In the genomic region with DNA sequence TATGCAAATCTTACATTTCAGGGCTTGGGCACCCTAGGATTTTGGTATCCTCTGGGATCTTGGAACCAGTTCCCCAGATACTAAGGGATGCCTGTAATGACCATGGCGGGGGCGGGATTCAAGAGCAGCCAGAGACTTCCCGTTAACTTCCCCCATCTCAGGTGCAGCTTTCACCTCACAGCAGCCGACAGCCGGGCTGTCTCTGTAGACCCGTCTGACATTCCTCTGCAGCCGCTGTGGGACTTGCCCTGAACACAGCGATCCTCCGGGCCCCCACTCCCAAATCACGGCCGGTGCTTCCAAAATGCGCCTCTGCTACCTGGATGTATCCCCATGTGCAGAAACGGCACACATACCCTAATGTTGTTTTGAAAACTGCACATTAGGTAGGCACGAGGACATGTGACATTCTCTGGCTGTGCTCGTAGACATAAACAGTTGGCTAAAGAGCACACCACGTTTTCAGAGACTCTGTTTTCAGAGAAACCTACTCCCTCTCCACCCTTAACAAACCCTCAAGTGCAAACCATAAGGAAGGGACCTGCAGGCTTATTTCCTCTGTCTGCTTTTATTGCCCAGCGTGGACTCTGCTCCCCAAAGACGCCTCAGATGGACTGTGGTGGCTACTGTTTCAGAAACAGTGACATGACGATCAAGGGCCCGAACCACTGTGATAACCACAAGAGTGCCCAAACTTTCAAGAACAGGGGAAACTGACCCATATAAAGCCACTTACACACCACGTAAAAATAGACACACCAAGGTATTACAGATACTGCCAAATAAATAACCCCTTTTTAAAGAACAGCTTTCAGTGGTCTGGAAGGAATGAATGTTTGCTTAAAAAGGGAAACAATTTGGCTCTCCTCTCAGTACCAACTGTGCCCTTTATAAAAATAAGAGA, we compare ENCODE assay signal across 21 cellular contexts.
DNase-seq lines count a peak whose midpoint lies in the region; ATAC-seq and TF ChIP-seq lines count a peak whose summit lies in the region.
"Had no signal": no experiment of that assay in that cellular context is flagged by ENCODE, and none has a peak within 500 bp of the region (broad histone marks: within the 10 kb centered on the region; RNA-seq: fewer than 3 reads in every experiment).

No MANE protein-coding gene starts in this region.

- H3K4me3 Mint-ChIP-seq in stimulated activated naive CD8-positive, alpha-beta T cell treated with anti-CD3 and anti-CD28 coated beads, Interleukin-15, amount 100 ng/mL, for 72 hours = peak overlapping the region; percentile 26 to 52
- no peak overlapping the region for H3K4me3 Mint-ChIP-seq in activated T-helper 1 cell treated with anti-CD3 and anti-CD28 coated beads, Interleukin-12 subunit alpha, Interleukin-12 subunit beta, Interleukin-2, Interleukin-4 antibody, amounts not matched to agents 30 ng/mL and 10 ng/mL and 1 ng/mL, durations not matched to agents 14 hours and 24 hours and 36 hours
- H3K4me3 Mint-ChIP-seq: activated naive CD8-positive, alpha-beta T cell treated with anti-CD3 and anti-CD28 coated beads for 36 hours; H9; naive B cell had no signal

- DNase-seq in stimulated activated naive CD8-positive, alpha-beta T cell treated with anti-CD3 and anti-CD28 coated beads, Interleukin-15, amount 100 ng/mL, for 72 hours = no peak
- no peak for DNase-seq in stimulated activated naive CD8-positive, alpha-beta T cell treated with anti-CD3 and anti-CD28 coated beads, Interleukin-15, Interleukin-2, amounts not matched to agents 100 U/mL and 50 U/mL, for 24 hours
- no peak for DNase-seq in activated T-helper 1 cell treated with anti-CD3 and anti-CD28 coated beads, Interleukin-12 subunit alpha, Interleukin-12 subunit beta, Interleukin-2, Interleukin-4 antibody, amounts not matched to agents 30 ng/mL and 10 ng/mL and 1 ng/mL, durations not matched to agents 14 hours and 24 hours and 36 hours (ENCODE audit: low spot score)
- peak in 2 of 3 donors; percentile 42 to 47 for DNase-seq in mucosa of descending colon
- no peak for DNase-seq in NCI-H2081 (lab: John Stamatoyannopoulos, UW)
- no peak for DNase-seq in occipital lobe (lab: John Stamatoyannopoulos, UW)
- DNase-seq: activated naive CD8-positive, alpha-beta T cell treated with anti-CD3 and anti-CD28 coated beads for 36 hours; activated T-cell treated with anti-CD3 and anti-CD28 coated beads, Interleukin-2, amount 50 U/mL, for 48 hours; COR-L47; H9; islet precursor cell; MG63; naive B cell; NCI-H1417; NCI-H2081 treated with DMSO at 0.1 percent for 48 hours; NCI-H774; SJCRH30; stimulated activated CD8-positive, alpha-beta memory T cell treated with anti-CD3 and anti-CD28 coated beads, Interleukin-4, amount 100 ng/mL, for 48 hours had no signal

- H3K4me1 Mint-ChIP-seq in stimulated activated naive CD8-positive, alpha-beta T cell treated with anti-CD3 and anti-CD28 coated beads, Interleukin-15, amount 100 ng/mL, for 72 hours = peaks cover 12% of the 10 kb centered on the region
- H3K4me1 Mint-ChIP-seq in activated T-helper 1 cell treated with anti-CD3 and anti-CD28 coated beads, Interleukin-12 subunit alpha, Interleukin-12 subunit beta, Interleukin-2, Interleukin-4 antibody, amounts not matched to agents 30 ng/mL and 10 ng/mL and 1 ng/mL, durations not matched to agents 14 hours and 24 hours and 36 hours (ENCODE audit: low read depth) = peaks cover 11% of the 10 kb centered on the region
- H3K4me1 Mint-ChIP-seq: naive B cell had no signal

- H3K9me3 ChIP-seq in mucosa of descending colon = no peaks in the 10 kb centered on the region
- H3K9me3 ChIP-seq: MG63, SJCRH30, tibial nerve had no signal

- intact Hi-C loops in activated T-helper 1 cell treated with anti-CD3 and anti-CD28 coated beads, Interleukin-12 subunit alpha, Interleukin-12 subunit beta, Interleukin-2, Interleukin-4 antibody, amounts not matched to agents 30 ng/mL and 10 ng/mL and 1 ng/mL, durations not matched to agents 14 hours and 24 hours and 36 hours (cut with micrococcal nuclease) = no loop called here
- intact Hi-C loops in mucosa of descending colon (cut with DNase I, micrococcal nuclease) = no loop called here

- TF ChIP-seq CTCF in mucosa of descending colon (IDR thresholded peaks at IDR 0.05) = no peak

- H3K27ac Mint-ChIP-seq in stimulated activated naive CD8-positive, alpha-beta T cell treated with anti-CD3 and anti-CD28 coated beads, Interleukin-15, amount 100 ng/mL, for 72 hours = peak overlapping the region in 1 of 2 donors; percentile 34
- peak overlapping the region; percentile 27 for H3K27ac Mint-ChIP-seq in activated T-helper 1 cell treated with anti-CD3 and anti-CD28 coated beads, Interleukin-12 subunit alpha, Interleukin-12 subunit beta, Interleukin-2, Interleukin-4 antibody, amounts not matched to agents 30 ng/mL and 10 ng/mL and 1 ng/mL, durations not matched to agents 14 hours and 24 hours and 36 hours
- H3K27ac Mint-ChIP-seq: activated naive CD8-positive, alpha-beta T cell treated with anti-CD3 and anti-CD28 coated beads for 36 hours; H9; naive B cell had no signal

- H3K4me1 ChIP-seq in mucosa of descending colon (ENCODE audit: low read depth) = peaks cover 6% of the 10 kb centered on the region
- H3K4me1 ChIP-seq: SJCRH30 had no signal

- peak; percentile 55 for ATAC-seq in stimulated activated naive CD8-positive, alpha-beta T cell treated with anti-CD3 and anti-CD28 coated beads, Interleukin-15, amount 100 ng/mL, for 72 hours
- no peak for ATAC-seq in stimulated activated naive CD8-positive, alpha-beta T cell treated with anti-CD3 and anti-CD28 coated beads, Interleukin-15, Interleukin-2, amounts not matched to agents 100 U/mL and 50 U/mL, for 24 hours
- ATAC-seq in mucosa of descending colon = peak; percentile 93
- no peak for ATAC-seq in GM18517 (IDR thresholded peaks at IDR 0.05; ENCODE audit: unreplicated experiment)
- ATAC-seq: K562 had no signal

- H3K36me3 ChIP-seq in mucosa of descending colon (ENCODE audit: low read depth) = no peaks in the 10 kb centered on the region
- H3K36me3 ChIP-seq: MG63, SJCRH30, tibial nerve had no signal

- H3K36me3 Mint-ChIP-seq in activated T-helper 1 cell treated with anti-CD3 and anti-CD28 coated beads, Interleukin-12 subunit alpha, Interleukin-12 subunit beta, Interleukin-2, Interleukin-4 antibody, amounts not matched to agents 30 ng/mL and 10 ng/mL and 1 ng/mL, durations not matched to agents 14 hours and 24 hours and 36 hours (ENCODE audit: low read depth) = peaks cover 5% of the 10 kb centered on the region
- H3K36me3 Mint-ChIP-seq: activated naive CD8-positive, alpha-beta T cell treated with anti-CD3 and anti-CD28 coated beads for 36 hours; naive B cell had no signal

- H3K27me3 Mint-ChIP-seq in stimulated activated naive CD8-positive, alpha-beta T cell treated with anti-CD3 and anti-CD28 coated beads, Interleukin-15, amount 100 ng/mL, for 72 hours = no peaks in the 10 kb centered on the region
- H3K27me3 Mint-ChIP-seq in activated T-helper 1 cell treated with anti-CD3 and anti-CD28 coated beads, Interleukin-12 subunit alpha, Interleukin-12 subunit beta, Interleukin-2, Interleukin-4 antibody, amounts not matched to agents 30 ng/mL and 10 ng/mL and 1 ng/mL, durations not matched to agents 14 hours and 24 hours and 36 hours (ENCODE audit: insufficient read depth) = peaks cover 3% of the 10 kb centered on the region
- H3K27me3 Mint-ChIP-seq: activated naive CD8-positive, alpha-beta T cell treated with anti-CD3 and anti-CD28 coated beads for 36 hours had no signal

- no peak overlapping the region for H3K4me3 ChIP-seq in mucosa of descending colon
- H3K4me3 ChIP-seq: K562, MG63, SJCRH30, tibial nerve had no signal

- H3K9me3 Mint-ChIP-seq in stimulated activated naive CD8-positive, alpha-beta T cell treated with anti-CD3 and anti-CD28 coated beads, Interleukin-15, amount 100 ng/mL, for 72 hours = no peaks in the 10 kb centered on the region
- no peaks in the 10 kb centered on the region for H3K9me3 Mint-ChIP-seq in activated T-helper 1 cell treated with anti-CD3 and anti-CD28 coated beads, Interleukin-12 subunit alpha, Interleukin-12 subunit beta, Interleukin-2, Interleukin-4 antibody, amounts not matched to agents 30 ng/mL and 10 ng/mL and 1 ng/mL, durations not matched to agents 14 hours and 24 hours and 36 hours
- H3K9me3 Mint-ChIP-seq: activated naive CD8-positive, alpha-beta T cell treated with anti-CD3 and anti-CD28 coated beads for 36 hours; H9 had no signal

Comparison
In these comparisons a context has a peak if more than half of its experiments do, and no peak if none do; other contexts are left out.
1. ATAC-seq: peak in stimulated activated naive CD8-positive, alpha-beta T cell treated with anti-CD3 and anti-CD28 coated beads, Interleukin-15, amount 100 ng/mL, for 72 hours (single experiment) and mucosa of descending colon (single experiment); none in stimulated activated naive CD8-positive, alpha-beta T cell treated with anti-CD3 and anti-CD28 coated beads, Interleukin-15, Interleukin-2, amounts not matched to agents 100 U/mL and 50 U/mL, for 24 hours (single experiment) and GM18517 (single experiment).
2. DNase-seq: peak in mucosa of descending colon (2 of 3); none in stimulated activated naive CD8-positive, alpha-beta T cell treated with anti-CD3 and anti-CD28 coated beads, Interleukin-15, amount 100 ng/mL, for 72 hours (0 of 2), stimulated activated naive CD8-positive, alpha-beta T cell treated with anti-CD3 and anti-CD28 coated beads, Interleukin-15, Interleukin-2, amounts not matched to agents 100 U/mL and 50 U/mL, for 24 hours (single experiment), activated T-helper 1 cell treated with anti-CD3 and anti-CD28 coated beads, Interleukin-12 subunit alpha, Interleukin-12 subunit beta, Interleukin-2, Interleukin-4 antibody, amounts not matched to agents 30 ng/mL and 10 ng/mL and 1 ng/mL, durations not matched to agents 14 hours and 24 hours and 36 hours (single experiment), NCI-H2081 (0 of 2) and occipital lobe (single experiment).